Comparison of ENCODE assay signal across 11 cellular contexts in the genomic region with DNA sequence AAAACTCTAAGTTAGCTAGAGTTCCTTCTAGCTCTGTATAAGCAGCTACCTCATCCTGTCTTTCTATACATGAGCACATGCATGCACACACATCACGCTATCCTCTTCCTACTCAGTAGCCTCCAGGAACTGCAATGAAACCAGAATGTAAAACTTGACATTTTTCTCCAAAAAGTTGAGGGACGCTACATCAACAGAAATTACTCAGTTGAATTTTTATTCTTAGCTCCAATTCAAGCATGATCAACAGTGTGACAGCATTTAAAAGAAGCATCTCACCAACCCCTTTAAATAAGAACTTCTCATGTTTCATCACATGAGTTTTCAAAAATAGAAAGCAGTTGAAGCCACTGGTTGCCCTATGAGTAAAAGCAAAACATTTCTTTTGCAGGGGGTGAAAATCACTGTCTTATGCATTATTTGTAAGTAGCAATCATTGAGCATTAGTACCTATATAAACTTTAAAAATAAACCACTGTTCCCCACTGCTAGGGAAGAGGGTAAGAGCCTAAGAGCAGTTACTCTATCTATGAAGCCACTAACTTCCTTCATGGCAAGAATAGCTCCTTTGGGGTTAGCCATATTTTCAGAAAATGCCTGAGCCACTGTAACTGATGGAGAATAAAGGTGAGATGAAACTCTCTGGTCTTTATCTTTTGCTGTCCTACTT.
A peak's percentile ranks its signal among the peaks of the same experiment; 100 is the strongest.
DNase-seq lines count a peak whose midpoint lies in the region; ATAC-seq and TF ChIP-seq lines count a peak whose summit lies in the region.
"Had no signal": no experiment of that assay in that cellular context is flagged by ENCODE, and none has a peak within 500 bp of the region (broad histone marks: within the 10 kb centered on the region; RNA-seq: fewer than 3 reads in every experiment).

No MANE protein-coding gene starts in this region.

- no peaks in the 10 kb centered on the region for H3K27me3 ChIP-seq in gastrocnemius medialis
- H3K27me3 ChIP-seq: breast epithelium had no signal

- ATAC-seq in GM18909 (IDR thresholded peaks at IDR 0.05; ENCODE audit: poor library complexity, unreplicated experiment), result peak; percentile 66
- peak; percentile 85 for ATAC-seq in GM21723 (IDR thresholded peaks at IDR 0.05; ENCODE audit: unreplicated experiment)
- ATAC-seq in HG03378 (IDR thresholded peaks at IDR 0.05; ENCODE audit: unreplicated experiment), result peak; percentile 80
- ATAC-seq in gastrocnemius medialis, result peak; percentile 94 to 96
- ATAC-seq in activated naive CD4-positive, alpha-beta T cell treated with anti-CD3 and anti-CD28 coated beads, Interleukin-2, amount 50 U/mL, for 72 hours, result no peak
- ATAC-seq: T-cell had no signal

- H3K27ac ChIP-seq in gastrocnemius medialis, result peak overlapping the region; percentile 76 to 84 (median 82)
- H3K27ac ChIP-seq: breast epithelium had no signal

- DNase-seq in gastrocnemius medialis, result no peak
- no peak for DNase-seq in cerebellum (ENCODE audit: low spot score)
- DNase-seq in activated CD4-positive, alpha-beta T cell treated with anti-CD3 and anti-CD28 coated beads for 4 hours, result no peak
- no peak for DNase-seq in activated naive CD4-positive, alpha-beta T cell treated with anti-CD3 and anti-CD28 coated beads, Interleukin-2, amount 50 U/mL, for 72 hours (ENCODE audit: low spot score in 2 of 2)
- DNase-seq: activated CD8-positive, alpha-beta memory T cell treated with anti-CD3 and anti-CD28 coated beads, Interleukin-2, amount 50 U/mL, for 4 hours; T-cell had no signal

- no peaks in the 10 kb centered on the region for H3K36me3 ChIP-seq in gastrocnemius medialis
- H3K36me3 ChIP-seq: breast epithelium had no signal

- no peaks in the 10 kb centered on the region for H3K36me3 Mint-ChIP-seq in activated naive CD4-positive, alpha-beta T cell treated with anti-CD3 and anti-CD28 coated beads, Interleukin-2, amount 50 U/mL, for 72 hours
- H3K36me3 Mint-ChIP-seq: T-cell had no signal

- in situ Hi-C loops in gastrocnemius medialis (cut with MboI; ENCODE audit: low sequenced_read_pairs in 4 of 4), result no loop called here

- TF ChIP-seq POLR2A in gastrocnemius medialis (IDR thresholded peaks at IDR 0.05), result no peak

- TF ChIP-seq CTCF in gastrocnemius medialis (IDR thresholded peaks at IDR 0.05 in 4 of 5, conservative IDR thresholded peaks at IDR 0.05 in 1 of 5), result no peak

- H3K27ac Mint-ChIP-seq in activated naive CD4-positive, alpha-beta T cell treated with anti-CD3 and anti-CD28 coated beads, Interleukin-2, amount 50 U/mL, for 72 hours, result no peak overlapping the region
- H3K27ac Mint-ChIP-seq: T-cell had no signal

- intact Hi-C loops in gastrocnemius medialis (cut with DNase I; ENCODE audit: low total_unique reads), result loop anchor here (5.0 kb wide), 1 partner anchor 41 kb away; no protein-coding TSS in a partner anchor

- no peaks in the 10 kb centered on the region for H3K9me3 Mint-ChIP-seq in activated naive CD4-positive, alpha-beta T cell treated with anti-CD3 and anti-CD28 coated beads, Interleukin-2, amount 50 U/mL, for 72 hours
- H3K9me3 Mint-ChIP-seq: IgD-negative memory B cell had no signal

- peaks cover 36 to 41% of the 10 kb centered on the region in 2 donors for H3K4me1 ChIP-seq in gastrocnemius medialis
- H3K4me1 ChIP-seq: breast epithelium had no signal

- no peak overlapping the region for H3K4me3 ChIP-seq in gastrocnemius medialis
- H3K4me3 ChIP-seq: breast epithelium had no signal

- no peaks in the 10 kb centered on the region for H3K9me3 ChIP-seq in gastrocnemius medialis
- H3K9me3 ChIP-seq: breast epithelium had no signal

Comparison
In these comparisons a context has a peak if more than half of its experiments do, and no peak if none do; other contexts are left out.
1. ATAC-seq: peak in GM18909 (single experiment), GM21723 (single experiment), HG03378 (single experiment) and gastrocnemius medialis (2 of 2); none in activated naive CD4-positive, alpha-beta T cell treated with anti-CD3 and anti-CD28 coated beads, Interleukin-2, amount 50 U/mL, for 72 hours (0 of 2).